ENCODE assay signal across 8 cellular contexts in the genomic region with DNA sequence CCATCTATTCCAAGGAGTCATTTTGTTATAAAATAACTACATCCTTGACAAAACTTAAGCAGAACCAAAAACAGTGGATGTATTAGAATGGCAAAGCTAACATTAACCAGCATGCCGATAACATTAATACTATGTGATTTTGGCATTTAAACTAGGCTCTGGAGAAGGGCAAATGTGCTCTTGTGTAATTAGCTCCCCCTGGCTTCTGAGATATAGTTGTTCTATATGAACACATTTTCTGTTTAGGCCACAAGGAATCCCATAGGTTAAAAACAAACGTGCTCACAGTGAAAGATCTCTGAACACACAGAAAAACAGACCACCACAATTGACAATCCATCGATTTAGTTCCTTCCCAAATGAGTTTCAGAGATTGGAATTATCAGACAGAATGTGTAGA. TPM values are rescaled to one million over a fixed set of nuclear protein-coding genes. Genes with fewer than 3 reads are reported as not detected.
DNase-seq lines count a peak whose midpoint lies in the region; ATAC-seq, FAIRE-seq and TF ChIP-seq lines count a peak whose summit lies in the region.

No MANE protein-coding gene starts in this region.

- peak; percentile 59 for DNase-seq in SIG-M5 treated with dmso at 0.1 percent for 504 hours (lab: John Stamatoyannopoulos, UW; ENCODE audit: unreplicated experiment)
- no peak for DNase-seq in SIG-M5 (lab: John Stamatoyannopoulos, UW)
- peak; percentile 29 for DNase-seq in MV-4-11 (lab: John Stamatoyannopoulos, UW)
- peak; percentile 34 to 39 for DNase-seq in cardiac fibroblast (ENCODE audit: low read depth in 2 of 2)
- no peak for DNase-seq in pancreas
- DNase-seq in stimulated activated CD4-positive, alpha-beta T cell treated with anti-CD3 and anti-CD28 coated beads, Interleukin-12 subunit alpha, Interleukin-12 subunit beta, amount 100 ng/mL, for 4 hours, result no peak

- H3K27ac ChIP-seq in pancreas, result no peak overlapping the region

- 38 to 41% methylated on average over 3 of the region's 3 CpGs for WGBS in pancreas, 2 donors

- no peaks in the 10 kb centered on the region for H3K27me3 ChIP-seq in pancreas

- H3K4me3 ChIP-seq in cardiac fibroblast (replicated peaks in 1 of 2; ENCODE audit: low read depth in 2 of 2, low read length in 2 of 2) (no peak overlapping the region), pancreas (no peak overlapping the region)

- FAIRE-seq in pancreas (lab: Jason Lieb, UNC), result no peak

- TF ChIP-seq CTCF in cardiac fibroblast (IDR thresholded peaks at IDR 0.05; ENCODE audit: low read depth, low read length) (no peak), pancreas (IDR thresholded peaks at IDR 0.05) (no peak)

- peak in 3 of 4 donors; percentile 45 to 83 (median 60) for ATAC-seq in pancreas
- no peak for ATAC-seq in HG03045 (IDR thresholded peaks at IDR 0.05; ENCODE audit: unreplicated experiment)
- ATAC-seq in HG03354 (IDR thresholded peaks at IDR 0.05; ENCODE audit: poor library complexity, severe bottlenecking, unreplicated experiment), result no peak

- no peaks in the 10 kb centered on the region for H3K9me3 ChIP-seq in pancreas

- no peaks in the 10 kb centered on the region for H3K4me1 ChIP-seq in pancreas

- no peaks in the 10 kb centered on the region for H3K36me3 ChIP-seq in pancreas

- intact Hi-C loops in pancreas (cut with DNase I), result no loop called here

RNA-seq across cellular contexts. Expression of a gene that starts 57.4 kb away (rescaled TPM):
- 10 to 100 TPM in 2 of 6 donors, 1 to 10 TPM in 4; 6.9 to 12.1 (median 8.2) TPM for total RNA-seq in pancreas
- polyA plus RNA-seq in pancreas, result 10 to 100 TPM; 11.3 to 13.6 TPM

Comparison
In these comparisons a context has a peak if more than half of its experiments do, and no peak if none do; other contexts are left out.
1. DNase-seq: peak in SIG-M5 treated with dmso at 0.1 percent for 504 hours (single experiment), MV-4-11 (single experiment) and cardiac fibroblast (2 of 2); none in SIG-M5 (single experiment), pancreas (0 of 6) and stimulated activated CD4-positive, alpha-beta T cell treated with anti-CD3 and anti-CD28 coated beads, Interleukin-12 subunit alpha, Interleukin-12 subunit beta, amount 100 ng/mL, for 4 hours (single experiment).
2. ATAC-seq: peak in pancreas (3 of 4); none in HG03045 (single experiment) and HG03354 (single experiment).